ENCODE assay signal across 23 cellular contexts in the genomic region with DNA sequence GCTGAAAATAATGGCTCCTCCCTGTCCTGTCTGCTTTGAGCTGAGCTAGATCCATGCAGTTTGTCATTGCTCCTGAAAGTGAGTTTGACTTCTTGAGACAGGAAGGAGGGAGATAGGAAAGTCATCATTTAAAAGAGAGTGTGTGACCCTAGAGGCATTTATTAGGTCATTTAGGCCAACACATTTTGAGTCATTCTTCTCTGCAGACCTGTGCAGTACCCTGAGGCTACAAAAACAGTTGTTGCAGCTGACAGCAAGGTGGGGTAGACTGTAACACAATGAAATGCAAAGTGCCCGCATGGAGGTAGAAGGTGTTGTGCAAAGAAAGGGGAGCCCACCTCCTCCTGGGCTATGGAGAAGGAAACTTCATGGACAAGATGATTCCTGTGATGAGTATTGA.
DNase-seq lines count a peak whose midpoint lies in the region; ATAC-seq and TF ChIP-seq lines count a peak whose summit lies in the region.
"Had no signal": no experiment of that assay in that cellular context is flagged by ENCODE, and none has a peak within 500 bp of the region (broad histone marks: within the 10 kb centered on the region; RNA-seq: fewer than 3 reads in every experiment).

No MANE protein-coding gene starts in this region.

- H4K20me1 ChIP-seq in GM23338 (replicated peaks; ENCODE audit: insufficient read depth) (no peaks in the 10 kb centered on the region), PC-3 (ENCODE audit: low read length) (no peaks in the 10 kb centered on the region), mammary epithelial cell (ENCODE audit: insufficient read depth, low read length) (no peaks in the 10 kb centered on the region)

- BruUV-seq in PC-3 (replicated peaks; lab: Mats Ljungman, UMichigan) (no TSS peak), mammary epithelial cell (replicated peaks; lab: Mats Ljungman, UMichigan) (no TSS peak)

- ATAC-seq in GM23338 (peak; percentile 26; the same call in 1 of the 3 replicates), PC-3 (peak; percentile 52)
- ATAC-seq in CD4-positive, alpha-beta T cell (ENCODE audit: poor library complexity), result no peak
- ATAC-seq: activated T-cell treated with anti-CD3 and anti-CD28 coated beads, Interleukin-2, amount 50 U/mL, for 4 hours; body of pancreas; heart right ventricle; K562; natural killer cell treated with Interleukin-12 subunit alpha and Interleukin-12 subunit beta and Interleukin-15 and Interleukin-18, amount 100 ng/mL, for 72 hours; right lobe of liver; T-helper 17 cell had no signal

- H3K4me3 Mint-ChIP-seq in GM23338 (no peak overlapping the region), nephron progenitor cell (peak overlapping the region; percentile 18)
- H3K4me3 Mint-ChIP-seq in CD4-positive, alpha-beta T cell, result no peak overlapping the region
- H3K4me3 Mint-ChIP-seq: activated T-cell treated with anti-CD3 and anti-CD28 coated beads, Interleukin-2, amount 50 U/mL, for 4 hours; natural killer cell treated with Interleukin-12 subunit alpha and Interleukin-12 subunit beta and Interleukin-15 and Interleukin-18, amount 100 ng/mL, for 72 hours; stimulated activated naive CD8-positive, alpha-beta T cell treated with anti-CD3 and anti-CD28 coated beads, Interleukin-15, Interleukin-2, amounts not matched to agents 100 ng/mL and 50 ng/mL, for 24 hours; T-helper 17 cell had no signal

- H3K9me3 ChIP-seq in PC-3 (ENCODE audit: low read length), result peaks cover 8% of the 10 kb centered on the region; the same call in 1 of the 2 replicates
- H3K9me3 ChIP-seq in mammary epithelial cell (replicated peaks; ENCODE audit: insufficient read depth, low read length), result peaks cover 3% of the 10 kb centered on the region
- peaks cover 4% of the 10 kb centered on the region for H3K9me3 ChIP-seq in CD4-positive, alpha-beta T cell (ENCODE audit: control insufficient read depth, low read length)
- H3K9me3 ChIP-seq in thyroid gland, result no peaks in the 10 kb centered on the region
- H3K9me3 ChIP-seq: right lobe of liver had no signal

- in situ Hi-C loops in mammary epithelial cell (cut with MboI; ENCODE audit: low sequenced_read_pairs in 2 of 2), result no loop called here

- no peak for DNase-seq in GM23338 (ENCODE audit: low spot score)
- DNase-seq in PC-3, result peak; percentile 89
- peak; percentile 55 for DNase-seq in mammary epithelial cell
- DNase-seq in nephron progenitor cell, result no peak
- DNase-seq in CD4-positive, alpha-beta T cell, result no peak
- no peak for DNase-seq in SW480 (ENCODE audit: low spot score)
- DNase-seq in NCI-H226, result no peak
- DNase-seq in thyroid gland, result no peak
- DNase-seq: activated CD4-positive, alpha-beta T cell treated with anti-CD3 and anti-CD28 coated beads for 48 hours; activated T-cell treated with anti-CD3 and anti-CD28 coated beads, Interleukin-2, amount 50 U/mL, for 4 hours; body of pancreas; effector CD4-positive, alpha-beta T cell; heart right ventricle; midbrain; NCI-H2029; NCI-H2227 treated with DMSO at 0.1 percent for 48 hours; OCI-M1; right lobe of liver; T-helper 17 cell had no signal

- CTCF ChIA-PET in PC-3 (lab: Charles Lee) (no interaction called here), mammary epithelial cell (lab: Charles Lee; ENCODE audit: low non-redundant PET) (no interaction called here)
- CTCF ChIA-PET in CD4-positive, alpha-beta T cell (lab: Charles Lee), result no interaction called here

- H3K9me3 Mint-ChIP-seq in GM23338 (peaks cover 12% of the 10 kb centered on the region; the same call in 2 of the 3 replicates), nephron progenitor cell (peaks cover 21% of the 10 kb centered on the region)
- H3K9me3 Mint-ChIP-seq in CD4-positive, alpha-beta T cell, result peaks cover 2% of the 10 kb centered on the region
- H3K9me3 Mint-ChIP-seq: natural killer cell treated with Interleukin-12 subunit alpha and Interleukin-12 subunit beta and Interleukin-15 and Interleukin-18, amount 100 ng/mL, for 72 hours; stimulated activated naive CD8-positive, alpha-beta T cell treated with anti-CD3 and anti-CD28 coated beads, Interleukin-15, Interleukin-2, amounts not matched to agents 100 ng/mL and 50 ng/mL, for 24 hours had no signal

- H3K4me1 Mint-ChIP-seq in GM23338, result peaks cover 8% of the 10 kb centered on the region
- peaks cover 45% of the 10 kb centered on the region for H3K4me1 Mint-ChIP-seq in nephron progenitor cell
- H3K4me1 Mint-ChIP-seq in CD4-positive, alpha-beta T cell (ENCODE audit: low read depth), result peaks cover 10% of the 10 kb centered on the region
- H3K4me1 Mint-ChIP-seq: CD14-positive monocyte, T-helper 17 cell had no signal

- H3F3A ChIP-seq in GM23338 (replicated peaks; ENCODE audit: low read depth) (no peaks in the 10 kb centered on the region), PC-3 (ENCODE audit: low read length, unreplicated experiment) (peaks cover 5% of the 10 kb centered on the region)

- H3K4me2 ChIP-seq in GM23338 (no peak overlapping the region), PC-3 (ENCODE audit: low read length) (peak overlapping the region; percentile 50), mammary epithelial cell (ENCODE audit: insufficient read depth, low read depth, low read length) (no peak overlapping the region)

- peaks cover 6% of the 10 kb centered on the region; the same call in 1 of the 2 replicates for H3K36me3 ChIP-seq in GM23338 (ENCODE audit: insufficient read depth)
- H3K36me3 ChIP-seq in PC-3 (ENCODE audit: low read depth, low read length), result peaks cover 5% of the 10 kb centered on the region; the same call in 1 of the 2 replicates
- H3K36me3 ChIP-seq in mammary epithelial cell (ENCODE audit: insufficient read depth, low read length), result no peaks in the 10 kb centered on the region
- H3K36me3 ChIP-seq in thyroid gland, result no peaks in the 10 kb centered on the region
- H3K36me3 ChIP-seq: heart right ventricle, right lobe of liver had no signal

- H3K27ac Mint-ChIP-seq in GM23338, result no peak overlapping the region
- peak overlapping the region; percentile 44 for H3K27ac Mint-ChIP-seq in nephron progenitor cell
- no peak overlapping the region for H3K27ac Mint-ChIP-seq in CD4-positive, alpha-beta T cell
- H3K27ac Mint-ChIP-seq: CD14-positive monocyte; natural killer cell treated with Interleukin-12 subunit alpha and Interleukin-12 subunit beta and Interleukin-15 and Interleukin-18, amount 100 ng/mL, for 72 hours; stimulated activated naive CD8-positive, alpha-beta T cell treated with anti-CD3 and anti-CD28 coated beads, Interleukin-15, Interleukin-2, amounts not matched to agents 100 ng/mL and 50 ng/mL, for 24 hours; T-helper 17 cell had no signal

- H3K4me3 ChIP-seq in GM23338 (no peak overlapping the region), PC-3 (ENCODE audit: low read length) (no peak overlapping the region), mammary epithelial cell (replicated peaks in 1 of 3; ENCODE audit: insufficient read depth in 1 of 3, low read depth in 2 of 3, low read length in 3 of 3) (no peak overlapping the region), thyroid gland (replicated peaks in 1 of 3) (no peak overlapping the region)
- H3K4me3 ChIP-seq: body of pancreas, heart right ventricle, K562, right lobe of liver had no signal

- H3K9ac ChIP-seq in PC-3 (ENCODE audit: low read length), result no peak overlapping the region
- no peak overlapping the region for H3K9ac ChIP-seq in mammary epithelial cell (ENCODE audit: insufficient read depth, low read length)

- POLR2A ChIA-PET in PC-3 (lab: Charles Lee; ENCODE audit: unreplicated experiment), result no interaction called here
- POLR2A ChIA-PET in CD4-positive, alpha-beta T cell (lab: Charles Lee), result no interaction called here

- H3K27me3 Mint-ChIP-seq in GM23338 (ENCODE audit: insufficient read depth, low read depth, poor library complexity) (peaks cover 2% of the 10 kb centered on the region), nephron progenitor cell (ENCODE audit: low read depth, poor library complexity) (no peaks in the 10 kb centered on the region)
- H3K27me3 Mint-ChIP-seq in CD4-positive, alpha-beta T cell, result peaks cover 17% of the 10 kb centered on the region

- intact Hi-C loops in PC-3 (cut with micrococcal nuclease), result no loop called here
- intact Hi-C loops in mammary epithelial cell (cut with micrococcal nuclease), result no loop called here
- intact Hi-C loops in CD4-positive, alpha-beta T cell (cut with DNase I, micrococcal nuclease), result no loop called here
- intact Hi-C loops in thyroid gland (cut with DNase I), result no loop called here

- no peaks in the 10 kb centered on the region for H3K27me3 ChIP-seq in GM23338 (ENCODE audit: insufficient read depth)
- H3K27me3 ChIP-seq in PC-3 (ENCODE audit: low read length), result no peaks in the 10 kb centered on the region
- H3K27me3 ChIP-seq in mammary epithelial cell (ENCODE audit: insufficient read depth, low read length), result no peaks in the 10 kb centered on the region
- H3K27me3 ChIP-seq in CD4-positive, alpha-beta T cell (ENCODE audit: control insufficient read depth, insufficient read depth, low read length), result no peaks in the 10 kb centered on the region
- H3K27me3 ChIP-seq in thyroid gland, result no peaks in the 10 kb centered on the region
- H3K27me3 ChIP-seq: body of pancreas, heart right ventricle, right lobe of liver had no signal

- TF ChIP-seq POLR2A in thyroid gland (IDR thresholded peaks at IDR 0.05), result no peak

- no peak overlapping the region for H3K27ac ChIP-seq in GM23338 (ENCODE audit: low read depth)
- H3K27ac ChIP-seq in PC-3 (ENCODE audit: low read length), result peak overlapping the region; percentile 33
- H3K27ac ChIP-seq in mammary epithelial cell (ENCODE audit: insufficient read depth, low read depth, low read length), result no peak overlapping the region
- H3K27ac ChIP-seq in CD4-positive, alpha-beta T cell (ENCODE audit: low read depth, low read length), result no peak overlapping the region
- H3K27ac ChIP-seq in thyroid gland, result no peak overlapping the region
- H3K27ac ChIP-seq: body of pancreas, right lobe of liver had no signal

- WGBS in mammary epithelial cell (ENCODE audit: low coverage, missing lambda C conversion rate), result 76% methylated on average over 1 of the region's 1 CpG
- 93 to 96% methylated on average over 1 of the region's 1 CpG for WGBS in thyroid gland, 2 donors

- TF ChIP-seq CTCF in GM23338 (conservative IDR thresholded peaks at IDR 0.05; ENCODE audit: low read depth in 2 of 2) (no peak), PC-3 (conservative IDR thresholded peaks at IDR 0.05; ENCODE audit: low read depth, low read length) (no peak), mammary epithelial cell (conservative IDR thresholded peaks at IDR 0.05 in 1 of 2, IDR thresholded peaks at IDR 0.05 in 1 of 2; ENCODE audit: extremely low read depth in 1 of 2, insufficient read depth in 1 of 2, low read depth in 1 of 2, low read length in 2 of 2) (no peak), nephron progenitor cell (IDR thresholded peaks at IDR 0.05) (no peak), thyroid gland (IDR thresholded peaks at IDR 0.05) (no peak)
- TF ChIP-seq CTCF in CD4-positive, alpha-beta T cell (IDR thresholded peaks at IDR 0.05), result no peak

- H3K4me1 ChIP-seq in GM23338 (ENCODE audit: insufficient read depth) (no peaks in the 10 kb centered on the region; the same call in 1 of the 2 replicates), PC-3 (ENCODE audit: insufficient read depth, low read length) (peaks cover 55% of the 10 kb centered on the region), mammary epithelial cell (ENCODE audit: insufficient read depth, low read length) (peaks cover 13% of the 10 kb centered on the region), thyroid gland (no peaks in the 10 kb centered on the region)
- H3K4me1 ChIP-seq: body of pancreas, right lobe of liver had no signal

- H2AFZ ChIP-seq in GM23338 (peak overlapping the region; percentile 63), PC-3 (ENCODE audit: low read length) (no peak overlapping the region), mammary epithelial cell (ENCODE audit: low read depth, low read length) (no peak overlapping the region)

- dilution Hi-C loops in mammary epithelial cell (cut with HindIII; ENCODE audit: low sequenced_read_pairs), result no loop called here

- H3K36me3 Mint-ChIP-seq in GM23338 (ENCODE audit: low read depth) (0 out of 3 replicates have a peak, but pooled peaks cover 3% of the 10 kb centered on the region), nephron progenitor cell (ENCODE audit: low read depth) (no peaks in the 10 kb centered on the region)
- no peaks in the 10 kb centered on the region for H3K36me3 Mint-ChIP-seq in CD4-positive, alpha-beta T cell (ENCODE audit: low read depth)
- H3K36me3 Mint-ChIP-seq: CD14-positive monocyte; natural killer cell treated with Interleukin-12 subunit alpha and Interleukin-12 subunit beta and Interleukin-15 and Interleukin-18, amount 100 ng/mL, for 72 hours had no signal

- H3K9me2 ChIP-seq in GM23338 (ENCODE audit: insufficient read depth) (peaks cover 4% of the 10 kb centered on the region; the same call in 1 of the 2 replicates), PC-3 (replicated peaks; ENCODE audit: low read length) (no peaks in the 10 kb centered on the region)

- H3K79me2 ChIP-seq in GM23338 (replicated peaks; ENCODE audit: insufficient read depth), result no peaks in the 10 kb centered on the region
- H3K79me2 ChIP-seq in PC-3 (ENCODE audit: low read length), result no peaks in the 10 kb centered on the region
- no peaks in the 10 kb centered on the region for H3K79me2 ChIP-seq in mammary epithelial cell (ENCODE audit: insufficient read depth, low read length)

Comparison
In these comparisons a context has a peak if more than half of its experiments do, and no peak if none do; other contexts are left out.
1. DNase-seq: peak in PC-3 (single experiment) and mammary epithelial cell (single experiment); none in GM23338 (single experiment), nephron progenitor cell (single experiment), CD4-positive, alpha-beta T cell (0 of 10), SW480 (single experiment), NCI-H226 (single experiment) and thyroid gland (0 of 2).